In genomic region chr20:3312940-3313656, GRCh38 we compare ENCODE assay signal across 1 cellular context.
TF ChIP-seq lines count a peak whose summit lies in the region.

No MANE protein-coding gene starts in this region.

TF ChIP-seq in IMR-90, 13 proteins besides CTCF, POLR2A, EP300 and RAD21:
- no peak for TF ChIP-seq CHD1 (IDR thresholded peaks at IDR 0.05; ENCODE audit: low read depth, low read length)
- TF ChIP-seq BHLHE40 (IDR thresholded peaks at IDR 0.05; ENCODE audit: low read depth, low read length), result no peak
- no peak for TF ChIP-seq FOS (IDR thresholded peaks at IDR 0.05; ENCODE audit: low read depth, low read length)
- TF ChIP-seq NFE2L2 (IDR thresholded peaks at IDR 0.05; ENCODE audit: low read depth, low read length), result peak; percentile 87
- no peak for TF ChIP-seq RFX5 (IDR thresholded peaks at IDR 0.05; ENCODE audit: low read depth, low read length)
- peak; percentile 83 for TF ChIP-seq CEBPB (IDR thresholded peaks at IDR 0.05; ENCODE audit: low read depth, low read length)
